Comparison of ENCODE assay signal across 8 cellular contexts in genomic region chr11:7513210-7514098, GRCh38. TPM values are rescaled to one million over a fixed set of nuclear protein-coding genes. Genes with fewer than 3 reads are reported as not detected.
A peak's percentile ranks its signal among the peaks of the same experiment; 100 is the strongest.
DNase-seq lines count a peak whose midpoint lies in the region; ATAC-seq and TF ChIP-seq lines count a peak whose summit lies in the region.

TSS of gene PPFIBP2 (plus strand) at chr11:7513999. CDS start at chr11:7549476, 35,477 bp downstream.

- H3K27ac ChIP-seq in esophagus (ENCODE audit: low read depth in 2 of 2, low read length in 1 of 2) (peak within 1 kb of the TSS; percentile 85 to 96), muscle layer of colon (ENCODE audit: low read depth, low read length) (peak within 1 kb of the TSS; percentile 74)

- TF ChIP-seq CTCF in CD14-positive monocyte (IDR thresholded peaks at IDR 0.05): peak; percentile 81

- WGBS in esophagus, 2 donors: 1% methylated on average over 56 to 80 of the region's 80 CpGs

- H3K4me1 ChIP-seq in esophagus (ENCODE audit: control insufficient read depth in 2 of 2, insufficient read depth in 2 of 2, low read length in 1 of 2): peaks cover 0 to 7% of the 10 kb centered on the region in 2 donors
- peaks cover 18% of the 10 kb centered on the region for H3K4me1 ChIP-seq in muscle layer of colon (ENCODE audit: insufficient read depth, low read length)

- H3K27me3 Mint-ChIP-seq in CD14-positive monocyte (ENCODE audit: low read depth in 3 of 3): peaks cover 0 to 7% (median 6%) of the 10 kb centered on the region in 3 donors

- peaks cover 0 to 2% of the 10 kb centered on the region in 2 donors for H3K36me3 ChIP-seq in esophagus (ENCODE audit: control insufficient read depth in 2 of 2, insufficient read depth in 2 of 2, low read length in 1 of 2)
- H3K36me3 ChIP-seq in muscle layer of colon (ENCODE audit: insufficient read depth, low read length): no peaks in the 10 kb centered on the region

- H3K4me3 Mint-ChIP-seq in CD14-positive monocyte: peak within 1 kb of the TSS; percentile 93

- intact Hi-C loops in CD14-positive monocyte (cut with micrococcal nuclease): loop anchor here (10.0 kb wide), 3 partner anchors 61 to 81 kb away; no protein-coding TSS in a partner anchor

- H3K9me3 ChIP-seq in esophagus (ENCODE audit: control insufficient read depth in 2 of 2, insufficient read depth in 1 of 2, low read depth in 1 of 2, low read length in 1 of 2) (no peaks in the 10 kb centered on the region), muscle layer of colon (ENCODE audit: low read length) (no peaks in the 10 kb centered on the region)

- H3K27me3 ChIP-seq in esophagus (ENCODE audit: control insufficient read depth in 1 of 2, insufficient read depth in 2 of 2, low read length in 2 of 2) (no peaks in the 10 kb centered on the region), muscle layer of colon (ENCODE audit: control insufficient read depth in 1 of 2, insufficient read depth in 2 of 2, low read length in 2 of 2) (no peaks in the 10 kb centered on the region)

- peak within 1 kb of the TSS; percentile 95 to 98 (median 97) for H3K27ac Mint-ChIP-seq in CD14-positive monocyte

- peaks cover 0 to 33% of the 10 kb centered on the region in 2 donors for H3K36me3 Mint-ChIP-seq in CD14-positive monocyte

- H3K4me3 ChIP-seq in esophagus (ENCODE audit: low read depth in 1 of 2, low read length in 2 of 2): peak within 1 kb of the TSS; percentile 80 to 84
- H3K4me3 ChIP-seq in muscle layer of colon (ENCODE audit: low read depth in 1 of 2, low read length in 2 of 2): peak within 1 kb of the TSS; percentile 84 to 98

- peak within 1 kb of the TSS; percentile 47 for H3K9ac ChIP-seq in muscle layer of colon (ENCODE audit: low read length)

- peaks cover 0 to 2% (median 0%) of the 10 kb centered on the region in 7 donors for H3K9me3 Mint-ChIP-seq in CD14-positive monocyte

- peaks cover 61% of the 10 kb centered on the region for H3K4me1 Mint-ChIP-seq in CD14-positive monocyte

- DNase-seq in CD14-positive monocyte (ENCODE audit: low spot score) (peak; percentile 84), GM19238 (ENCODE audit: insufficient read length, low spot score) (peak; percentile 82), NOMO-1 treated with dmso at 0.1 percent for 144 hours (lab: John Stamatoyannopoulos, UW; ENCODE audit: unreplicated experiment) (peak; percentile 64), activated T-cell treated with anti-CD3 and anti-CD28 coated beads for 48 hours (ENCODE audit: low read depth) (peak; percentile 84)
- peak; percentile 74 to 76 for DNase-seq in stimulated activated CD8-positive, alpha-beta memory T cell treated with anti-CD3 and anti-CD28 coated beads, Interleukin-7, amount 100 ng/mL, for 1 hour (ENCODE audit: low read depth in 2 of 2)

- ATAC-seq in HG03432 (IDR thresholded peaks at IDR 0.05; ENCODE audit: unreplicated experiment): peak; percentile 76

RNA-seq across cellular contexts. Expression of gene PPFIBP2, which starts in this region (rescaled TPM):
- polyA plus RNA-seq in CD14-positive monocyte (1 to 10 TPM; 5.9 to 8.6 TPM), esophagus (10 to 100 TPM; 27.4 to 32.1 TPM)

Comparison
In these comparisons a context has a peak if more than half of its experiments do, and no peak if none do; other contexts are left out.
1. Peak in every context shown above with its lines: DNase-seq, ATAC-seq, H3K4me3 ChIP-seq and H3K27ac ChIP-seq.